1 cellular context compared by ENCODE assay signal in the genomic region with DNA sequence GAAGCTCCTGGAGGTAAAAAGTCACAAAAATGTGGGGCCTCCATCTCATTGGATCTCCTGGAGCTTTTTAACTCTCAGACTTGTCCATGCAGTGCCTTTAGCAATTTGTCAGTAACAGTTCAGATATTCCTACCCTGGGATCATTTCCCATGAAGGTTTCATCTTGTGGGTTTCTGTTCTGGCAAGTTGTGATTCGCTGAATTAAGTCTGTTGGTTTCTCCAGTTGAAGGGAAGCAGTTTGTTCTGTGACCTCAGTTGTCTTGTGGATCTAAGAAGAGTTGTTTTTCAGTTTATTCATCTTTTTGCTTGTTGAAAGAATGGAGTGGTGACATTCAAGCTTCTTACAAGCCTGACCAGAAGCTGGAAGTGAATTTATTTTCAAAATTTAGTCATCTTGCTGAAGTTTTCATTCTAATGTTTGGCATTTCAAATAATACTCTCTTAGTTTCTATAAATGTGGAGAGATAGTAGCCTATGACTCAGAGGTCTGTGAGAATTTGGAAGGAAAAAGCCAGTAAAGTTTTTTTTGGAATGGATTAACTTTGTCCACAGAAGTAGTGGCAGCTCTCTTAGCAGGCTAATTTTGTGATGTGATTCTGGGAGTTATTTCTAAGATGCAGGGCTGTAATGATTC.
TF ChIP-seq lines count a peak whose summit lies in the region.

No MANE protein-coding gene starts in this region.

TF ChIP-seq in GM23338, 12 proteins besides CTCF, POLR2A, EP300 and RAD21 (continued from another document):
- TF ChIP-seq ZNF462 (CRISPR knock-in tag; IDR thresholded peaks at IDR 0.05) (no peak), STAT1 (IDR thresholded peaks at IDR 0.05; ENCODE audit: unreplicated experiment) (no peak), EZH2 (IDR thresholded peaks at IDR 0.05; ENCODE audit: low read depth, unreplicated experiment) (no peak), ZNF114 (CRISPR knock-in tag; IDR thresholded peaks at IDR 0.05) (no peak), ZNF331 (CRISPR knock-in tag; IDR thresholded peaks at IDR 0.05; ENCODE audit: low read depth) (no peak)
TF ChIP-seq in GM23338: peak in this region for 0.
